In the genomic region with DNA sequence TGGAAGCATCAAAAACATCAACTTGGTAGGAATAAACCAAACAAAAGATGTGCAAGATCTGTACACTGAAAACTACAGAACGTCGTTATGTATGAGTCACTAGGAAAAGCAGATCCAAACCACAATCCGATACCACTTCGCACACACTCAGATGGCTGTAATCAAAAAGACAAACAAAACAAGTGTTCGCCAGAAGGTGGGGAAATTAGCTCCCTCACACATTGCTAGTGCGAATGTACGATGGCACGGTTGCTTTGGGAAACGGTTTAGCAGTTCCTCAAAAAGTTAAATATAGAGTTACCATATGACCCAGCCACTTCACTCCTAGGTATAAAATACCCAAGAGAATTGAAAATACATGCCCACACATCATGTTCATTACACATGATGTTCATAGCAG, we compare ENCODE assay signal across 10 cellular contexts. TPM values are rescaled to one million over a fixed set of nuclear protein-coding genes. Genes with fewer than 3 reads are reported as not detected.
DNase-seq lines count a peak whose midpoint lies in the region; ATAC-seq and TF ChIP-seq lines count a peak whose summit lies in the region.
"Had no signal": no experiment of that assay in that cellular context is flagged by ENCODE, and none has a peak within 500 bp of the region (broad histone marks: within the 10 kb centered on the region; RNA-seq: fewer than 3 reads in every experiment).

No MANE protein-coding gene starts in this region.

- H3K36me3 ChIP-seq in HCT116 (ENCODE audit: control insufficient read depth in 1 of 2, insufficient read depth in 2 of 2, low read length in 2 of 2) = no peaks in the 10 kb centered on the region

- H3K9me2 ChIP-seq in HCT116 (ENCODE audit: insufficient read depth) = no peaks in the 10 kb centered on the region

- H2AFZ ChIP-seq in HCT116 (ENCODE audit: low read depth, low read length, poor library complexity, severe bottlenecking) = peak overlapping the region; percentile 67

- CTCF ChIA-PET in HCT116 (lab: Charles Lee) = interaction anchor here (1.1 kb wide), 1 partner anchor 29 kb away, joined by 5 read pairs; no protein-coding TSS in a partner anchor

- H4K20me1 ChIP-seq in HCT116 (ENCODE audit: insufficient read depth) = no peaks in the 10 kb centered on the region

- POLR2A ChIA-PET in HCT116 (lab: Charles Lee) = interaction anchor here (1.0 kb wide), 1 partner anchor 8 kb away, joined by 4 read pairs; no protein-coding TSS in a partner anchor

- no peak overlapping the region for H3K27ac ChIP-seq in HCT116 (ENCODE audit: low read depth, low read length)

- no peak overlapping the region for H3K4me3 ChIP-seq in HCT116 (replicated peaks in 1 of 2; ENCODE audit: low read depth in 1 of 2, low read length in 2 of 2)
- H3K4me3 ChIP-seq in fibroblast of pulmonary artery (replicated peaks; ENCODE audit: low read depth, low read length) = no peak overlapping the region
- H3K4me3 ChIP-seq: dorsolateral prefrontal cortex had no signal

- peak overlapping the region; percentile 46 for H3K4me2 ChIP-seq in HCT116 (ENCODE audit: low read length)

- no TSS peak for BruUV-seq in HCT116 (replicated peaks; lab: Mats Ljungman, UMichigan)

- H3K9ac ChIP-seq in HCT116 (ENCODE audit: low read length) = 0 out of 2 replicates have a peak overlapping the region, but pooled peaks have one; percentile 2

- H3K4me1 ChIP-seq in HCT116 (ENCODE audit: control insufficient read depth in 1 of 2, insufficient read depth in 2 of 2, low read length in 2 of 2) = peaks cover 18 to 33% of the 10 kb centered on the region in 2 experiments

- H3K79me2 ChIP-seq in HCT116 (ENCODE audit: insufficient read depth, low read length) = no peaks in the 10 kb centered on the region

- TF ChIP-seq POLR2A in HCT116 (IDR thresholded peaks at IDR 0.05; ENCODE audit: borderline replicate concordance, extremely low read depth, insufficient read depth, insufficient read length) = no peak

- H3K27me3 ChIP-seq in HCT116 (ENCODE audit: insufficient read depth, low read length) = no peaks in the 10 kb centered on the region
- H3K27me3 ChIP-seq: dorsolateral prefrontal cortex had no signal

- RAD21 ChIA-PET in HCT116 (lab: Charles Lee; ENCODE audit: low non-redundant PET in 1 of 2, low total read pairs in 2 of 2, uncharacterized antibody in 2 of 2, unreplicated experiment in 2 of 2) = no interaction called here

- intact Hi-C loops in HCT116 (cut with micrococcal nuclease) = no loop called here

- peak; percentile 62 for DNase-seq in AG20443 (ENCODE audit: low spot score)
- DNase-seq in HCT116 (ENCODE audit: low read depth, low spot score) = peak; percentile 34
- peak; percentile 75 for DNase-seq in RPMI7951 (ENCODE audit: low read depth)
- DNase-seq in fibroblast of pulmonary artery (ENCODE audit: low read depth) = peak; percentile 82
- DNase-seq in AG08396 (ENCODE audit: low spot score) = no peak
- DNase-seq in activated effector memory CD4-positive, alpha-beta T cell treated with anti-CD3 and anti-CD28 coated beads, Interleukin-2, amount 50 U/mL, for 16 hours = no peak
- no peak for DNase-seq in SW 1271 (lab: John Stamatoyannopoulos, UW)
- DNase-seq: dorsolateral prefrontal cortex, naive B cell had no signal

- TF ChIP-seq CTCF in HCT116 (IDR thresholded peaks at IDR 0.05 in 2 of 3, conservative IDR thresholded peaks at IDR 0.05 in 1 of 3; ENCODE audit: borderline replicate concordance in 1 of 3, insufficient read depth in 1 of 3, low read depth in 2 of 3, low read length in 2 of 3) (no peak), fibroblast of pulmonary artery (IDR thresholded peaks at IDR 0.05; ENCODE audit: low read length, missing control alignments) (no peak)

- ATAC-seq in HCT116 = no peak
- no peak for ATAC-seq in HG02642 (IDR thresholded peaks at IDR 0.05; ENCODE audit: poor library complexity, unreplicated experiment)

- TF ChIP-seq RAD21 in HCT116 (IDR thresholded peaks at IDR 0.05; ENCODE audit: low read depth) = no peak

- H3K9me3 ChIP-seq in HCT116 (ENCODE audit: control insufficient read depth in 1 of 2, insufficient read depth in 1 of 2, low read depth in 1 of 2, low read length in 2 of 2) = no peaks in the 10 kb centered on the region

TF ChIP-seq in HCT116, 20 proteins besides CTCF, POLR2A, EP300 and RAD21:
- TF ChIP-seq CBX3 (IDR thresholded peaks at IDR 0.05; ENCODE audit: low read depth) (peak; percentile 42; the same call in 1 of the 2 replicates), FOSL1 (IDR thresholded peaks at IDR 0.05; ENCODE audit: low read depth) (peak; percentile 41; the same call in 1 of the 2 replicates), SRF (IDR thresholded peaks at IDR 0.05; ENCODE audit: low read depth) (no peak)
- TF ChIP-seq, protein P1, sequence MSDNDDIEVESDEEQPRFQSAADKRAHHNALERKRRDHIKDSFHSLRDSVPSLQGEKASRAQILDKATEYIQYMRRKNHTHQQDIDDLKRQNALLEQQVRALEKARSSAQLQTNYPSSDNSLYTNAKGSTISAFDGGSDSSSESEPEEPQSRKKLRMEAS (IDR thresholded peaks at IDR 0.05) = 0 out of 2 replicates have a peak, but pooled peaks have one; percentile 40

RNA-seq across cellular contexts. Expression of gene CARD10, which starts 14.8 kb away (rescaled TPM):
- total RNA-seq in HCT116 (2021; ENCODE audit: unreplicated experiment) = 32.0 TPM
- polyA plus RNA-seq in HCT116 (2012) = 22.8 and 27.4 TPM in 2 replicates
- 3.5 and 3.6 TPM in 2 replicates for total RNA-seq in RPMI7951 (2014; rRNA removed; shearing (Covaris generic))

RNA-seq across cellular contexts. Expression of gene CDC42EP1, which starts 26.3 kb away (rescaled TPM):
- total RNA-seq in HCT116 (2021; ENCODE audit: unreplicated experiment) = 160 TPM
- 184 and 199 TPM in 2 replicates for polyA plus RNA-seq in HCT116 (2012)
- total RNA-seq in RPMI7951 (2014; rRNA removed; shearing (Covaris generic)) = 18.4 and 19.7 TPM in 2 replicates

RNA-seq across cellular contexts. Expression of gene LGALS2, which starts 45.9 kb away (rescaled TPM):
- total RNA-seq in HCT116 (2021; ENCODE audit: unreplicated experiment) = not detected
- 0.61 TPM in 1 of 2 replicates, not detected in the other for polyA plus RNA-seq in HCT116 (2012)
- total RNA-seq in RPMI7951 (2014; rRNA removed; shearing (Covaris generic)) = not detected in 2 replicates

RNA-seq across cellular contexts. Expression of gene MFNG, which starts 47.8 kb away (rescaled TPM):
- total RNA-seq in HCT116 (2021; ENCODE audit: unreplicated experiment) = 4.5 TPM
- 3.3 and 3.4 TPM in 2 replicates for polyA plus RNA-seq in HCT116 (2012)
- not detected in 2 replicates for total RNA-seq in RPMI7951 (2014; rRNA removed; shearing (Covaris generic))

Comparison
In these comparisons a context has a peak if more than half of its experiments do, and no peak if none do; other contexts are left out.
1. DNase-seq: peak in AG20443 (single experiment), HCT116 (single experiment), RPMI7951 (single experiment) and fibroblast of pulmonary artery (single experiment); none in AG08396 (single experiment), activated effector memory CD4-positive, alpha-beta T cell treated with anti-CD3 and anti-CD28 coated beads, Interleukin-2, amount 50 U/mL, for 16 hours (single experiment) and SW 1271 (0 of 2).